In genomic region chr14:74630881-74631690, GRCh38 we compare ENCODE assay signal across 1 cellular context.
TF ChIP-seq lines count a peak whose summit lies in the region.

No MANE protein-coding gene starts in this region.

TF ChIP-seq in H1, 55 proteins besides CTCF, POLR2A, EP300 and RAD21 (continued from another document):
- TF ChIP-seq RXRA (IDR thresholded peaks at IDR 0.05; ENCODE audit: insufficient read depth, low read depth, low read length): no peak
- no peak for TF ChIP-seq JUND (IDR thresholded peaks at IDR 0.05; ENCODE audit: low read length)
- TF ChIP-seq CHD7 (IDR thresholded peaks at IDR 0.05; ENCODE audit: insufficient replicate concordance, low read length): no peak
- TF ChIP-seq NRF1 (IDR thresholded peaks at IDR 0.05; ENCODE audit: low read depth, low read length): no peak
- no peak for TF ChIP-seq RFX5 (IDR thresholded peaks at IDR 0.05; ENCODE audit: borderline replicate concordance, low read depth, low read length)
- no peak for TF ChIP-seq TAF1 (IDR thresholded peaks at IDR 0.05; ENCODE audit: low read depth, low read length)
- TF ChIP-seq SRF (IDR thresholded peaks at IDR 0.05; ENCODE audit: low read depth, low read length): no peak
- no peak for TF ChIP-seq SIN3A (conservative IDR thresholded peaks at IDR 0.05 in 1 of 2, IDR thresholded peaks at IDR 0.05 in 1 of 2; ENCODE audit: low read depth in 1 of 2, low read length in 2 of 2)
- no peak for TF ChIP-seq SUZ12 (IDR thresholded peaks at IDR 0.05; ENCODE audit: low read length)
- TF ChIP-seq YY1 (IDR thresholded peaks at IDR 0.05; ENCODE audit: low read depth, low read length): no peak
